Comparison of ENCODE assay signal across 10 cellular contexts in the genomic region with DNA sequence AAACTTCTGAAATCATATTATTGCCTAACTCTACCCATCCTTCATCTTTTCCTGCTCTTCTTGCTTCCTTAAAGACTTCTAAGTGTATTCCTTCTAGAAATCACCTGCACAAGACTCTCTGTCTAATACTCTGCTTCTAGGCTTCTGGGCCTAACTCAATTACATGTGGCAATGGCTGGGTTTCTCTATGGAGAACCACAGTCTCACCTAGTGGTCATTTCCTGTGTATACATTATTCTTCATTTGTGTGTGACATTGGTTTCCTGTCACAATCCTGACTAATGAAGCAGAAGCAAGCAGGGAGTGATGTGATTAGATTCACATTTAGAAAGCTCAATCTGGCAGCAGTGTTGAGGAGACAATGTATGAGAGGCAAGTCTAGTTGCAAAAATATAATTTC. TPM values are rescaled to one million over a fixed set of nuclear protein-coding genes. Genes with fewer than 3 reads are reported as not detected.
A peak's percentile ranks its signal among the peaks of the same experiment; 100 is the strongest.
DNase-seq lines count a peak whose midpoint lies in the region; ATAC-seq, FAIRE-seq and TF ChIP-seq lines count a peak whose summit lies in the region.
"Had no signal": no experiment of that assay in that cellular context is flagged by ENCODE, and none has a peak within 500 bp of the region (broad histone marks: within the 10 kb centered on the region; RNA-seq: fewer than 3 reads in every experiment).

No MANE protein-coding gene starts in this region.

- FAIRE-seq in bronchial epithelial cell (lab: Jason Lieb, UNC) = no peak

- H3K27me3 ChIP-seq in bronchial epithelial cell (ENCODE audit: control insufficient read depth, insufficient read depth, low read length) = no peaks in the 10 kb centered on the region

- no peak overlapping the region for H3K27ac Mint-ChIP-seq in activated naive CD8-positive, alpha-beta T cell treated with anti-CD3 and anti-CD28 coated beads, Interleukin-2, amount 50 U/mL, for 24 hours
- no peak overlapping the region for H3K27ac Mint-ChIP-seq in activated naive CD8-positive, alpha-beta T cell treated with anti-CD3 and anti-CD28 coated beads for 36 hours
- H3K27ac Mint-ChIP-seq in stimulated activated effector memory CD8-positive, alpha-beta T cell treated with anti-CD3 and anti-CD28 coated beads, Interleukin-12 subunit alpha, Interleukin-12 subunit beta, amount 100 ng/mL, for 72 hours = no peak overlapping the region
- H3K27ac Mint-ChIP-seq: CD8-positive, alpha-beta T cell had no signal

- no peak overlapping the region for H3K4me3 Mint-ChIP-seq in activated naive CD8-positive, alpha-beta T cell treated with anti-CD3 and anti-CD28 coated beads, Interleukin-2, amount 50 U/mL, for 24 hours
- no peak overlapping the region for H3K4me3 Mint-ChIP-seq in activated naive CD8-positive, alpha-beta T cell treated with anti-CD3 and anti-CD28 coated beads for 36 hours
- H3K4me3 Mint-ChIP-seq in stimulated activated effector memory CD8-positive, alpha-beta T cell treated with anti-CD3 and anti-CD28 coated beads, Interleukin-12 subunit alpha, Interleukin-12 subunit beta, amount 100 ng/mL, for 72 hours = no peak overlapping the region
- H3K4me3 Mint-ChIP-seq: CD8-positive, alpha-beta T cell had no signal

- peak; percentile 57 for ATAC-seq in activated naive CD8-positive, alpha-beta T cell treated with anti-CD3 and anti-CD28 coated beads, Interleukin-2, amount 50 U/mL, for 24 hours
- ATAC-seq in HG03354 (IDR thresholded peaks at IDR 0.05; ENCODE audit: poor library complexity, severe bottlenecking, unreplicated experiment) = peak; percentile 85
- ATAC-seq in stimulated activated effector memory CD8-positive, alpha-beta T cell treated with anti-CD3 and anti-CD28 coated beads, Interleukin-12 subunit alpha, Interleukin-12 subunit beta, amount 100 ng/mL, for 72 hours = peak; percentile 75
- ATAC-seq in HG02678 (IDR thresholded peaks at IDR 0.05; ENCODE audit: unreplicated experiment) = no peak
- no peak for ATAC-seq in GM21717 (IDR thresholded peaks at IDR 0.05; ENCODE audit: unreplicated experiment)
- ATAC-seq: CD8-positive, alpha-beta T cell had no signal

- H3K27me3 Mint-ChIP-seq in activated naive CD8-positive, alpha-beta T cell treated with anti-CD3 and anti-CD28 coated beads, Interleukin-2, amount 50 U/mL, for 24 hours = peaks cover 8% of the 10 kb centered on the region
- peaks cover 4% of the 10 kb centered on the region for H3K27me3 Mint-ChIP-seq in activated naive CD8-positive, alpha-beta T cell treated with anti-CD3 and anti-CD28 coated beads for 36 hours

- no peaks in the 10 kb centered on the region for H3K4me1 Mint-ChIP-seq in activated naive CD8-positive, alpha-beta T cell treated with anti-CD3 and anti-CD28 coated beads, Interleukin-2, amount 50 U/mL, for 24 hours
- peaks cover 2% of the 10 kb centered on the region for H3K4me1 Mint-ChIP-seq in activated naive CD8-positive, alpha-beta T cell treated with anti-CD3 and anti-CD28 coated beads for 36 hours
- H3K4me1 Mint-ChIP-seq in stimulated activated effector memory CD8-positive, alpha-beta T cell treated with anti-CD3 and anti-CD28 coated beads, Interleukin-12 subunit alpha, Interleukin-12 subunit beta, amount 100 ng/mL, for 72 hours = peaks cover 6% of the 10 kb centered on the region

- peaks cover 8% of the 10 kb centered on the region for H3K9me3 Mint-ChIP-seq in activated naive CD8-positive, alpha-beta T cell treated with anti-CD3 and anti-CD28 coated beads, Interleukin-2, amount 50 U/mL, for 24 hours
- peaks cover 4% of the 10 kb centered on the region for H3K9me3 Mint-ChIP-seq in activated naive CD8-positive, alpha-beta T cell treated with anti-CD3 and anti-CD28 coated beads for 36 hours
- H3K9me3 Mint-ChIP-seq in stimulated activated effector memory CD8-positive, alpha-beta T cell treated with anti-CD3 and anti-CD28 coated beads, Interleukin-12 subunit alpha, Interleukin-12 subunit beta, amount 100 ng/mL, for 72 hours = no peaks in the 10 kb centered on the region
- H3K9me3 Mint-ChIP-seq: CD8-positive, alpha-beta T cell had no signal

- H3K27ac ChIP-seq in RWPE1 = no peak overlapping the region
- H3K27ac ChIP-seq: WERI-Rb-1 had no signal

- peak; percentile 43 for TF ChIP-seq CTCF in bronchial epithelial cell (IDR thresholded peaks at IDR 0.05; ENCODE audit: insufficient read depth, low read length, severe bottlenecking)
- TF ChIP-seq CTCF in RWPE1 (conservative IDR thresholded peaks at IDR 0.05; ENCODE audit: low read depth) = no peak

- no peak for DNase-seq in activated naive CD8-positive, alpha-beta T cell treated with anti-CD3 and anti-CD28 coated beads, Interleukin-2, amount 50 U/mL, for 24 hours
- no peak for DNase-seq in activated naive CD8-positive, alpha-beta T cell treated with anti-CD3 and anti-CD28 coated beads for 36 hours
- peak; percentile 91 for DNase-seq in bronchial epithelial cell (ENCODE audit: low read depth)
- DNase-seq in stimulated activated effector memory CD8-positive, alpha-beta T cell treated with anti-CD3 and anti-CD28 coated beads, Interleukin-12 subunit alpha, Interleukin-12 subunit beta, amount 100 ng/mL, for 72 hours (ENCODE audit: low spot score in 2 of 2) = no peak
- DNase-seq in RWPE1 (ENCODE audit: low spot score) = no peak
- DNase-seq: CD8-positive, alpha-beta T cell; WERI-Rb-1 had no signal

- H3K36me3 ChIP-seq in bronchial epithelial cell (ENCODE audit: control insufficient read depth, insufficient read depth, low read length) = no peaks in the 10 kb centered on the region
- H3K36me3 ChIP-seq: WERI-Rb-1 had no signal

- POLR2A ChIA-PET in RWPE1 (lab: Yijun Ruan, JAX; ENCODE audit: low non-redundant PET) = no interaction called here

- H3K4me3 ChIP-seq in bronchial epithelial cell (ENCODE audit: low read depth, low read length) = no peak overlapping the region

- CTCF ChIA-PET in RWPE1 (lab: Yijun Ruan, JAX) = interaction anchor here (0.6 to 1.4 kb wide), 5 partner anchors 44 to 1556 kb away, joined by 3 to 4 read pairs (median 4); no protein-coding TSS in a partner anchor

- H3K36me3 Mint-ChIP-seq in activated naive CD8-positive, alpha-beta T cell treated with anti-CD3 and anti-CD28 coated beads, Interleukin-2, amount 50 U/mL, for 24 hours (ENCODE audit: low read depth) = no peaks in the 10 kb centered on the region
- no peaks in the 10 kb centered on the region for H3K36me3 Mint-ChIP-seq in activated naive CD8-positive, alpha-beta T cell treated with anti-CD3 and anti-CD28 coated beads for 36 hours
- no peaks in the 10 kb centered on the region for H3K36me3 Mint-ChIP-seq in stimulated activated effector memory CD8-positive, alpha-beta T cell treated with anti-CD3 and anti-CD28 coated beads, Interleukin-12 subunit alpha, Interleukin-12 subunit beta, amount 100 ng/mL, for 72 hours
- H3K36me3 Mint-ChIP-seq: CD8-positive, alpha-beta T cell had no signal

RNA-seq across cellular contexts. Expression of a gene that starts 16.9 kb away (rescaled TPM):
- total RNA-seq in activated naive CD8-positive, alpha-beta T cell treated with anti-CD3 and anti-CD28 coated beads for 36 hours = under 1 TPM; 0.08 to 0.10 TPM
- total RNA-seq in bronchial epithelial cell = 26.6 and 73.2 TPM in 2 replicates
- total RNA-seq: CD8-positive, alpha-beta T cell had no signal

RNA-seq across cellular contexts. Expression of a gene that starts 48.8 kb away (rescaled TPM):
- total RNA-seq in activated naive CD8-positive, alpha-beta T cell treated with anti-CD3 and anti-CD28 coated beads for 36 hours = not detected
- total RNA-seq in bronchial epithelial cell = 0.26 and 0.51 TPM in 2 replicates
- total RNA-seq: CD8-positive, alpha-beta T cell had no signal

Comparison
In these comparisons a context has a peak if more than half of its experiments do, and no peak if none do; other contexts are left out.
1. ATAC-seq: peak in activated naive CD8-positive, alpha-beta T cell treated with anti-CD3 and anti-CD28 coated beads, Interleukin-2, amount 50 U/mL, for 24 hours (single experiment), HG03354 (single experiment) and stimulated activated effector memory CD8-positive, alpha-beta T cell treated with anti-CD3 and anti-CD28 coated beads, Interleukin-12 subunit alpha, Interleukin-12 subunit beta, amount 100 ng/mL, for 72 hours (single experiment); none in HG02678 (single experiment) and GM21717 (single experiment).
2. RNA of a gene that starts 16.9 kb away (total RNA-seq): 26.6 to 73.2 TPM in bronchial epithelial cell; 0.08 to 0.10 TPM in activated naive CD8-positive, alpha-beta T cell treated with anti-CD3 and anti-CD28 coated beads for 36 hours; every median in the first group is over 10 times any median in the second.